ENCODE assay signal across 19 cellular contexts in the genomic region with DNA sequence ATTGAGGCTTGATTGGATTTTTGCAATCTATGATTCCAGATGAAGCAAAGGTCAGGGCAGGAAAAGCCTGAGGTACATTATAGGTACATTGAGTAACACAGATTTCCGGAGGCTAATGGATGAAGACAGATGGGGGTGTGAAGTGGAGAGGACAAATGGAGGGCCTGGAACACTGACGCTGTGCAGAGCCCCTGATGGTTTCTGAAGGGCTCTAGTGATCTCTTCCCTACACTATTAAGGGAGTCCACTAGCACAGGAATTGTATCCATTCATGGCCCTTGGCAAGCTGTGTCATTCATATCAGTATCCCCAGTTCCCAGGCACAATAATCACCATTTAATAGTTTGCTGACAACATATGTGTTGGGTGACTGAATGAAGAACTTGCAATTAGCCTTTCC.
DNase-seq lines count a peak whose midpoint lies in the region; ATAC-seq and TF ChIP-seq lines count a peak whose summit lies in the region.
"Had no signal": no experiment of that assay in that cellular context is flagged by ENCODE, and none has a peak within 500 bp of the region (broad histone marks: within the 10 kb centered on the region; RNA-seq: fewer than 3 reads in every experiment).

No MANE protein-coding gene starts in this region.

- H3K9me2 ChIP-seq in SK-N-SH: no peaks in the 10 kb centered on the region

- WGBS in SK-N-SH (ENCODE audit: low lambda C conversion rate): 73% methylated on average over 2 of the region's 2 CpGs
- WGBS in heart left ventricle, 4 donors: 60 to 67% (median 64%) methylated on average over 2 of the region's 2 CpGs
- 80% methylated on average over 2 of the region's 2 CpGs for WGBS in right cardiac atrium

- no peaks in the 10 kb centered on the region; a peak in 1 of 4 replicates for H3K4me1 ChIP-seq in SK-N-SH (ENCODE audit: control insufficient read depth in 1 of 2, insufficient read depth in 2 of 2, low read depth in 1 of 2, low read length in 1 of 2)
- peaks cover 0 to 15% (median 0%) of the 10 kb centered on the region in 12 donors for H3K4me1 ChIP-seq in heart left ventricle
- H3K4me1 ChIP-seq in right cardiac atrium (ENCODE audit: control insufficient read depth, insufficient read depth, low read length): peaks cover 5% of the 10 kb centered on the region
- H3K4me1 ChIP-seq: BLaER1 treated with 17β-estradiol and CSF1 and Interleukin-3, amounts not matched to agents 10 nM and 100 nM had no signal

- CTCF ChIA-PET in SK-N-SH (lab: Yijun Ruan, JAX): interaction anchor here (1.4 kb wide), 1 partner anchor 10 kb away, joined by 4 read pairs; no protein-coding TSS in a partner anchor

- no peak for TF ChIP-seq EP300 in SK-N-SH (IDR thresholded peaks at IDR 0.05; ENCODE audit: borderline replicate concordance in 1 of 2, low read depth in 1 of 2, low read length in 1 of 2)

- peak; percentile 15 for DNase-seq in SK-N-SH
- DNase-seq in heart left ventricle: no peak
- DNase-seq in right cardiac atrium: no peak
- DNase-seq in dermis blood vessel endothelial cell: peak; percentile 17
- DNase-seq in NCI-H748 (lab: John Stamatoyannopoulos, UW; ENCODE audit: unreplicated experiment): no peak
- no peak for DNase-seq in GOT3 (lab: John Stamatoyannopoulos, UW)
- DNase-seq: CD4-positive, alpha-beta T cell; CD8-positive, alpha-beta memory T cell; DMS 273 treated with DMSO at 0.1 percent for 48 hours; DMS79; EL; GDM1; GM23248; H9 had no signal

- TF ChIP-seq POLR2A in heart left ventricle (IDR thresholded peaks at IDR 0.05): no peak

- TF ChIP-seq CTCF in SK-N-SH (IDR thresholded peaks at IDR 0.05) (no peak), heart left ventricle (IDR thresholded peaks at IDR 0.05) (no peak)

- H2AFZ ChIP-seq in SK-N-SH (ENCODE audit: low read depth): no peak overlapping the region
- H2AFZ ChIP-seq: GM23248 had no signal

- intact Hi-C loops in heart left ventricle (cut with DNase I): no loop called here
- intact Hi-C loops in right cardiac atrium (cut with DNase I): no loop called here

- POLR2A ChIA-PET in SK-N-SH (lab: Yijun Ruan, JAX): no interaction called here

- no peak overlapping the region for H3K4me2 ChIP-seq in SK-N-SH
- H3K4me2 ChIP-seq: BLaER1 treated with 17β-estradiol and CSF1 and Interleukin-3, amounts not matched to agents 10 nM and 100 nM had no signal

- no peaks in the 10 kb centered on the region for H3K9me3 ChIP-seq in SK-N-SH
- peaks cover 0 to 7% (median 0%) of the 10 kb centered on the region in 12 donors for H3K9me3 ChIP-seq in heart left ventricle
- no peaks in the 10 kb centered on the region for H3K9me3 ChIP-seq in right cardiac atrium (ENCODE audit: control insufficient read depth, low read length)

- H3K4me3 ChIP-seq in SK-N-SH (ENCODE audit: low read depth in 2 of 2, low read length in 1 of 2): no peak overlapping the region
- H3K4me3 ChIP-seq in heart left ventricle: no peak overlapping the region
- H3K4me3 ChIP-seq in right cardiac atrium (ENCODE audit: low read length): no peak overlapping the region
- H3K4me3 ChIP-seq: BLaER1 treated with 17β-estradiol and CSF1 and Interleukin-3, amounts not matched to agents 10 nM and 100 nM; GM12878; GM23248 had no signal

- no peaks in the 10 kb centered on the region for H3K27me3 ChIP-seq in SK-N-SH (ENCODE audit: insufficient read depth)
- no peaks in the 10 kb centered on the region for H3K27me3 ChIP-seq in heart left ventricle
- no peaks in the 10 kb centered on the region for H3K27me3 ChIP-seq in right cardiac atrium (ENCODE audit: control insufficient read depth, insufficient read depth)
- H3K27me3 ChIP-seq: BLaER1 treated with 17β-estradiol and CSF1 and Interleukin-3, amounts not matched to agents 10 nM and 100 nM had no signal

- no peak overlapping the region for H3K9ac ChIP-seq in SK-N-SH
- H3K9ac ChIP-seq: BLaER1 treated with 17β-estradiol and CSF1 and Interleukin-3, amounts not matched to agents 10 nM and 100 nM; GM23248 had no signal

- H3F3A ChIP-seq in SK-N-SH (replicated peaks; ENCODE audit: insufficient read depth): no peaks in the 10 kb centered on the region

- no peak for TF ChIP-seq RAD21 in SK-N-SH (IDR thresholded peaks at IDR 0.05; ENCODE audit: low read length)

- H4K20me1 ChIP-seq in SK-N-SH (ENCODE audit: insufficient read depth): no peaks in the 10 kb centered on the region

- no peak for ATAC-seq in SK-N-SH treated with all-trans-retinoic acid at 6 μM for 48 hours
- ATAC-seq in heart left ventricle: peak; percentile 21 to 73 (median 35)
- no peak for ATAC-seq in right cardiac atrium
- ATAC-seq: GM12878, HCT116 had no signal

- H3K36me3 ChIP-seq in SK-N-SH (replicated peaks in 1 of 2; ENCODE audit: control insufficient read depth in 1 of 2, insufficient read depth in 2 of 2, low read length in 1 of 2) (peaks cover 2 to 10% of the 10 kb centered on the region in 2 experiments), heart left ventricle (peaks cover 0 to 28% (median 0%) of the 10 kb centered on the region in 9 donors)

- H3K79me2 ChIP-seq in SK-N-SH (ENCODE audit: insufficient read depth): no peaks in the 10 kb centered on the region

- no peak overlapping the region for H3K27ac ChIP-seq in SK-N-SH (ENCODE audit: low read depth in 2 of 2, low read length in 1 of 2)
- no peak overlapping the region for H3K27ac ChIP-seq in heart left ventricle
- no peak overlapping the region for H3K27ac ChIP-seq in right cardiac atrium (ENCODE audit: low read length)
- H3K27ac ChIP-seq: 22Rv1; BLaER1 treated with 17β-estradiol and CSF1 and Interleukin-3, amounts not matched to agents 10 nM and 100 nM; GM23248 had no signal

TF ChIP-seq in SK-N-SH, 30 proteins besides CTCF, POLR2A, EP300 and RAD21 (continues in another document):
- TF ChIP-seq CHD2 (IDR thresholded peaks at IDR 0.05; ENCODE audit: low read length, partially characterized antibody) (no peak), RCOR1 (IDR thresholded peaks at IDR 0.05; ENCODE audit: low read length) (no peak), TAF1 (IDR thresholded peaks at IDR 0.05; ENCODE audit: borderline replicate concordance, low read depth, low read length) (no peak), NRF1 (IDR thresholded peaks at IDR 0.05; ENCODE audit: low read depth, low read length) (no peak), JUND (IDR thresholded peaks at IDR 0.05) (no peak)
- TF ChIP-seq, protein P1, sequence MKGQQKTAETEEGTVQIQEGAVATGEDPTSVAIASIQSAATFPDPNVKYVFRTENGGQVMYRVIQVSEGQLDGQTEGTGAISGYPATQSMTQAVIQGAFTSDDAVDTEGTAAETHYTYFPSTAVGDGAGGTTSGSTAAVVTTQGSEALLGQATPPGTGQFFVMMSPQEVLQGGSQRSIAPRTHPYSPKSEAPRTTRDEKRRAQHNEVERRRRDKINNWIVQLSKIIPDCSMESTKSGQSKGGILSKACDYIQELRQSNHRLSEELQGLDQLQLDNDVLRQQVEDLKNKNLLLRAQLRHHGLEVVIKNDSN (IDR thresholded peaks at IDR 0.05; ENCODE audit: borderline replicate concordance, low read depth): no peak

TF ChIP-seq in SK-N-SH treated with all-trans-retinoic acid at 6 μM for 48 hours, 23 proteins besides CTCF, POLR2A, EP300 and RAD21:
- TF ChIP-seq OSR1 (CRISPR knock-in tag; IDR thresholded peaks at IDR 0.05) (no peak), ZNF70 (CRISPR knock-in tag; IDR thresholded peaks at IDR 0.05) (no peak), ZC3H10 (CRISPR knock-in tag; IDR thresholded peaks at IDR 0.05) (no peak), ZNF565 (CRISPR knock-in tag; conservative IDR thresholded peaks at IDR 0.05; ENCODE audit: low read depth) (no peak), RARB (CRISPR knock-in tag; IDR thresholded peaks at IDR 0.05) (no peak), TCF4 (CRISPR knock-in tag; IDR thresholded peaks at IDR 0.05; ENCODE audit: borderline replicate concordance) (no peak), SNAI2 (CRISPR knock-in tag; IDR thresholded peaks at IDR 0.05) (no peak)

Comparison
In these comparisons a context has a peak if more than half of its experiments do, and no peak if none do; other contexts are left out.
1. ATAC-seq: peak in heart left ventricle (4 of 4); none in SK-N-SH treated with all-trans-retinoic acid at 6 μM for 48 hours (single experiment) and right cardiac atrium (0 of 2).
2. DNase-seq: peak in SK-N-SH (single experiment) and dermis blood vessel endothelial cell (single experiment); none in heart left ventricle (0 of 5), right cardiac atrium (0 of 3), NCI-H748 (single experiment) and GOT3 (single experiment).